In the genomic region with DNA sequence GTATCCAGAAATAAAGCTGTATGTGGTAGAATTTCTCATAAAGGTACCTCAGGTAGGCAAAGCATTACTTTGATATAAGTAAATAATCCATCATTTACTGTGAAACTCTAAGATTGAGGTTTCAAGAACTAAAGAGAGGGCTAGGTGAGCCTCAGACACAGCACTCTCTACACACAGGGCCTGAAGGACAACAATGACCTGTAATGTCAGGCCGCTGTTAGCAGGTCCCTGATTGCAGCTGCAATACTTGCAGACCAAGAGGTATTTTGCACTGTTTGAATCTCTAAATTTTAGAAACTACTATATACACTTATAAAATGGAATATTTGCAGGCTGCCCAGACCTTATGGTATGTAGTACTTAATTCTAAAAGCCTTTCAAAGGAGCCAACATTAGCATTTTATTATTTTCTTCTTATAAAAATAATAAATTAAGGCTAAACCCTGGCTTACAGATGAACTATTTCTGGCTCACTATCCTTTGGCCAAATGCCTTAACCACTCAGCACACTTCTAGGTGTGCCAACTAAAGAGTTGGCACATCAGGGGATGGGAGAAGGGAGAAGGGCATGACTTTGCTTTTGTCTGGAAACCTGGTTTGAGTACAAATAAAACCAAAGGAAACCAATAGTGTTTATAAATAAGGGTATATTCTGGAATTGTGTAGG, we compare ENCODE assay signal across 12 cellular contexts.
"Had no signal": no experiment of that assay in that cellular context is flagged by ENCODE, and none has a peak within 500 bp of the region (broad histone marks: within the 10 kb centered on the region; RNA-seq: fewer than 3 reads in every experiment).

No MANE protein-coding gene starts in this region.

- H3K4me1 ChIP-seq: foreskin keratinocyte, tibial artery had no signal

- H3K36me3 Mint-ChIP-seq: activated naive CD4-positive, alpha-beta T cell treated with anti-CD3 and anti-CD28 coated beads, Interleukin-2, amount 50 U/mL, for 24 hours; natural killer cell treated with Interleukin-12 subunit alpha and Interleukin-12 subunit beta and Interleukin-15 and Interleukin-18, amount 100 ng/mL, for 72 hours had no signal

- H3K4me3 Mint-ChIP-seq: activated naive CD4-positive, alpha-beta T cell treated with anti-CD3 and anti-CD28 coated beads, Interleukin-2, amount 50 U/mL, for 24 hours; natural killer cell treated with Interleukin-12 subunit alpha and Interleukin-12 subunit beta and Interleukin-15 and Interleukin-18, amount 100 ng/mL, for 72 hours had no signal

- H3K27ac Mint-ChIP-seq: activated naive CD4-positive, alpha-beta T cell treated with anti-CD3 and anti-CD28 coated beads, Interleukin-2, amount 50 U/mL, for 24 hours; natural killer cell treated with Interleukin-12 subunit alpha and Interleukin-12 subunit beta and Interleukin-15 and Interleukin-18, amount 100 ng/mL, for 72 hours had no signal

- DNase-seq: activated CD4-positive, alpha-beta T cell treated with anti-CD3 and anti-CD28 coated beads, Interleukin-2, amount 50 U/mL, for 4 hours; activated effector memory CD4-positive, alpha-beta T cell treated with Interleukin-2 at 50 U/mL for 16 hours; activated T-cell treated with anti-CD3 and anti-CD28 coated beads, Interleukin-2, amount 50 U/mL, for 1 hour; amygdala; dorsolateral prefrontal cortex; foreskin keratinocyte; tibial artery had no signal

- H3K36me3 ChIP-seq: tibial artery, vagina had no signal

- H3K27me3 Mint-ChIP-seq: activated naive CD4-positive, alpha-beta T cell treated with anti-CD3 and anti-CD28 coated beads, Interleukin-2, amount 50 U/mL, for 24 hours; natural killer cell treated with Interleukin-12 subunit alpha and Interleukin-12 subunit beta and Interleukin-15 and Interleukin-18, amount 100 ng/mL, for 72 hours had no signal

- H3K27me3 ChIP-seq: dorsolateral prefrontal cortex, foreskin keratinocyte, tibial artery, vagina had no signal

- H3K4me3 ChIP-seq: dorsolateral prefrontal cortex, lung, tibial artery, vagina had no signal

- H3K9me3 Mint-ChIP-seq: natural killer cell treated with Interleukin-12 subunit alpha and Interleukin-12 subunit beta and Interleukin-15 and Interleukin-18, amount 100 ng/mL, for 72 hours had no signal

- H3K9me3 ChIP-seq: tibial artery, vagina had no signal

- ATAC-seq: esophagus mucosa, foreskin keratinocyte had no signal

- H3K27ac ChIP-seq: foreskin keratinocyte, tibial artery, vagina had no signal
